In genomic region chr1:111247125-111247838, GRCh38 we compare ENCODE assay signal across 30 cellular contexts. TPM values are rescaled to one million over a fixed set of nuclear protein-coding genes. Genes with fewer than 3 reads are reported as not detected.
A peak's percentile ranks its signal among the peaks of the same experiment; 100 is the strongest.
DNase-seq lines count a peak whose midpoint lies in the region; ATAC-seq, FAIRE-seq and TF ChIP-seq lines count a peak whose summit lies in the region.
"Had no signal": no experiment of that assay in that cellular context is flagged by ENCODE, and none has a peak within 500 bp of the region (broad histone marks: within the 10 kb centered on the region; RNA-seq: fewer than 3 reads in every experiment).

No MANE protein-coding gene starts in this region.

- TF ChIP-seq CTCF in HepG2 (CRISPR knock-in tag; IDR thresholded peaks at IDR 0.05) (no peak), right lobe of liver (IDR thresholded peaks at IDR 0.05) (no peak), neural crest cell (conservative IDR thresholded peaks at IDR 0.05) (no peak), upper lobe of right lung (IDR thresholded peaks at IDR 0.05) (no peak)

- FAIRE-seq in HepG2 (lab: Jason Lieb, UNC): no peak
- FAIRE-seq: A549, GM12878, GM12892, GM18507 had no signal

- TF ChIP-seq EP300 in HepG2 (IDR thresholded peaks at IDR 0.05; ENCODE audit: low read depth in 2 of 2, low read length in 2 of 2): peak in 1 of 2 experiments; percentile 66; a peak in 2 of 4 replicates
- TF ChIP-seq EP300 in HepG2 (CRISPR knock-in tag; IDR thresholded peaks at IDR 0.05; ENCODE audit: borderline replicate concordance): no peak

- TF ChIP-seq RAD21 in HepG2 (CRISPR knock-in tag; IDR thresholded peaks at IDR 0.05): no peak

- H3K36me3 ChIP-seq in HepG2 (replicated peaks in 1 of 2; ENCODE audit: control insufficient read depth in 1 of 2, insufficient read depth in 2 of 2, low read length in 2 of 2): no peaks in the 10 kb centered on the region
- H3K36me3 ChIP-seq in right lobe of liver: no peaks in the 10 kb centered on the region
- H3K36me3 ChIP-seq in upper lobe of right lung: no peaks in the 10 kb centered on the region
- H3K36me3 ChIP-seq: BE2C, BLaER1 had no signal

- no peaks in the 10 kb centered on the region for H3K9me3 ChIP-seq in HepG2 (ENCODE audit: low read length)
- H3K9me3 ChIP-seq in right lobe of liver: no peaks in the 10 kb centered on the region
- no peaks in the 10 kb centered on the region for H3K9me3 ChIP-seq in upper lobe of right lung
- H3K9me3 ChIP-seq: A549, BE2C, BLaER1 had no signal

- no peaks in the 10 kb centered on the region for H3K79me2 ChIP-seq in HepG2 (ENCODE audit: insufficient read depth, low read length)

- peaks cover 28% of the 10 kb centered on the region for H3K4me1 Mint-ChIP-seq in neural crest cell
- peaks cover 2 to 5% of the 10 kb centered on the region in 2 donors for H3K4me1 Mint-ChIP-seq in stimulated activated naive B cell treated with anti-CD40 and anti-IgM and Interleukin-4, amounts not matched to agents 10 μg/mL and 1 μg/mL and 100 μg/mL, for 72 hours
- H3K4me1 Mint-ChIP-seq: CD14-positive monocyte had no signal

- peak overlapping the region; percentile 21; the same call in 1 of the 2 replicates for H3K9ac ChIP-seq in HepG2 (ENCODE audit: insufficient read depth, low read depth, low read length)
- H3K9ac ChIP-seq: BLaER1 had no signal

- H3K27me3 ChIP-seq in HepG2 (ENCODE audit: control insufficient read depth in 1 of 2, insufficient read depth in 2 of 2, low read length in 2 of 2) (no peaks in the 10 kb centered on the region), right lobe of liver (no peaks in the 10 kb centered on the region), upper lobe of right lung (no peaks in the 10 kb centered on the region)
- H3K27me3 ChIP-seq: BLaER1 had no signal

- peak overlapping the region; percentile 47 for H3K4me2 ChIP-seq in HepG2 (ENCODE audit: low read depth, low read length)
- H3K4me2 ChIP-seq: A549, BLaER1 had no signal

- no peaks in the 10 kb centered on the region for H4K20me1 ChIP-seq in HepG2 (ENCODE audit: insufficient read depth, low read length)
- H4K20me1 ChIP-seq: BLaER1 had no signal

- H3K27me3 Mint-ChIP-seq in neural crest cell (ENCODE audit: low read depth): no peaks in the 10 kb centered on the region
- H3K27me3 Mint-ChIP-seq in stimulated activated naive B cell treated with anti-CD40 and anti-IgM and Interleukin-4, amounts not matched to agents 10 μg/mL and 1 μg/mL and 100 μg/mL, for 72 hours: peaks cover 0 to 5% of the 10 kb centered on the region in 2 donors
- H3K27me3 Mint-ChIP-seq: CD4-positive, alpha-beta memory T cell; CD4-positive, CD25-positive, alpha-beta regulatory T cell; CD8-positive, alpha-beta memory T cell had no signal

- intact Hi-C loops in HepG2 (cut with micrococcal nuclease; ENCODE audit: unreplicated experiment) (no loop called here), right lobe of liver (cut with DNase I) (no loop called here), upper lobe of right lung (cut with DNase I) (no loop called here)

- in situ Hi-C loops in HepG2 (cut with HindIII; ENCODE audit: extremely low pct_ligation_motif_present, low pct_unique_long_range_greater_than_20kb): no loop called here

- H2AFZ ChIP-seq in HepG2 (ENCODE audit: low read length): no peak overlapping the region

- DNase-seq in HepG2 (ENCODE audit: low spot score) (peak; percentile 53), right lobe of liver (no peak), neural crest cell (ENCODE audit: low read depth, low spot score) (no peak), upper lobe of right lung (no peak)
- no peak for DNase-seq in stimulated activated naive B cell treated with anti-CD40 and anti-IgM and Interleukin-4, amounts not matched to agents 10 μg/mL and 1 μg/mL and 100 μg/mL, for 72 hours
- DNase-seq: AML-193; BE2C; C1 segment of cervical spinal cord; CD4-positive, alpha-beta memory T cell; CD4-positive, CD25-positive, alpha-beta regulatory T cell; CD8-positive, alpha-beta memory T cell; COR-L47; DMS 273 treated with DMSO at 0.1 percent for 48 hours; DMS153; DMS53; DMS79; DND-41; EL; GDM1 had no signal

- H3K4me3 ChIP-seq in HepG2 (replicated peaks in 1 of 3; ENCODE audit: insufficient read depth in 1 of 3, low read depth in 2 of 3, low read length in 3 of 3) (no peak overlapping the region), right lobe of liver (no peak overlapping the region), upper lobe of right lung (no peak overlapping the region)
- H3K4me3 ChIP-seq: A549, BLaER1, GM12878 had no signal

- CTCF ChIA-PET in HepG2 (lab: Yijun Ruan, JAX; ENCODE audit: low intra/inter-chr PET ratio, low total read pairs): no interaction called here

- peak overlapping the region; percentile 53 for H3K27ac Mint-ChIP-seq in neural crest cell (ENCODE audit: unreplicated experiment)
- H3K27ac Mint-ChIP-seq in stimulated activated naive B cell treated with anti-CD40 and anti-IgM and Interleukin-4, amounts not matched to agents 10 μg/mL and 1 μg/mL and 100 μg/mL, for 72 hours: peak overlapping the region; percentile 10
- H3K27ac Mint-ChIP-seq: CD14-positive monocyte had no signal

- no peak for TF ChIP-seq POLR2A in HepG2 (IDR thresholded peaks at IDR 0.05; ENCODE audit: insufficient read depth in 1 of 2, low read depth in 2 of 2, low read length in 2 of 2)
- TF ChIP-seq POLR2A in right lobe of liver (IDR thresholded peaks at IDR 0.05): no peak

- 24% methylated on average over 5 of the region's 5 CpGs for WGBS in HepG2 (ENCODE audit: low lambda C conversion rate)
- 73% methylated on average over 5 of the region's 5 CpGs for WGBS in right lobe of liver (ENCODE audit: insufficient coverage, low coverage, low lambda C conversion rate, missing lambda C conversion rate)

- peak; percentile 47 for ATAC-seq in HepG2
- no peak for ATAC-seq in right lobe of liver
- ATAC-seq in stimulated activated naive B cell treated with anti-CD40 and anti-IgM and Interleukin-4, amounts not matched to agents 10 μg/mL and 1 μg/mL and 100 μg/mL, for 72 hours (replicated peaks): no peak
- no peak for ATAC-seq in upper lobe of right lung
- no peak for ATAC-seq in HG03469 (IDR thresholded peaks at IDR 0.05; ENCODE audit: unreplicated experiment)
- ATAC-seq: A549, GM12878 had no signal

- POLR2A ChIA-PET in HepG2 (lab: Yijun Ruan, JAX): interaction anchor here (1.2 kb wide), 1 partner anchor 9 kb away, joined by 4 read pairs; no protein-coding TSS in a partner anchor

- peaks cover 3% of the 10 kb centered on the region for H3K9me3 Mint-ChIP-seq in neural crest cell
- H3K9me3 Mint-ChIP-seq in stimulated activated naive B cell treated with anti-CD40 and anti-IgM and Interleukin-4, amounts not matched to agents 10 μg/mL and 1 μg/mL and 100 μg/mL, for 72 hours: no peaks in the 10 kb centered on the region
- H3K9me3 Mint-ChIP-seq: CD4-positive, alpha-beta memory T cell; CD4-positive, CD25-positive, alpha-beta regulatory T cell; CD8-positive, alpha-beta memory T cell had no signal

- H3K27ac ChIP-seq in HepG2 (ENCODE audit: extremely low read length, insufficient read depth, low read length): peak overlapping the region; percentile 56
- H3K27ac ChIP-seq in right lobe of liver: no peak overlapping the region
- no peak overlapping the region for H3K27ac ChIP-seq in upper lobe of right lung
- H3K27ac ChIP-seq: 22Rv1, A549, BLaER1 had no signal

- H3K4me1 ChIP-seq in HepG2 (ENCODE audit: insufficient read depth, low read length) (peaks cover 98% of the 10 kb centered on the region), right lobe of liver (no peaks in the 10 kb centered on the region), upper lobe of right lung (no peaks in the 10 kb centered on the region)
- H3K4me1 ChIP-seq: A549, BE2C, BLaER1 had no signal

- no TSS peak for BruUV-seq in HepG2 (replicated peaks; lab: Mats Ljungman, UMichigan)

- no peaks in the 10 kb centered on the region for H3K36me3 Mint-ChIP-seq in neural crest cell (ENCODE audit: low read depth)
- H3K36me3 Mint-ChIP-seq in stimulated activated naive B cell treated with anti-CD40 and anti-IgM and Interleukin-4, amounts not matched to agents 10 μg/mL and 1 μg/mL and 100 μg/mL, for 72 hours: peaks cover 7 to 14% of the 10 kb centered on the region in 2 donors
- H3K36me3 Mint-ChIP-seq: CD14-positive monocyte had no signal

- H3K4me3 Mint-ChIP-seq in neural crest cell: no peak overlapping the region
- no peak overlapping the region for H3K4me3 Mint-ChIP-seq in stimulated activated naive B cell treated with anti-CD40 and anti-IgM and Interleukin-4, amounts not matched to agents 10 μg/mL and 1 μg/mL and 100 μg/mL, for 72 hours
- H3K4me3 Mint-ChIP-seq: CD14-positive monocyte; CD4-positive, alpha-beta memory T cell; CD4-positive, CD25-positive, alpha-beta regulatory T cell; CD8-positive, alpha-beta memory T cell had no signal

RNA-seq across cellular contexts. Expression of gene CHI3L2, which starts 19.8 kb away (rescaled TPM):
- total RNA-seq in HepG2 (2016; rRNA removed; fragmentation: Illumina TruSeq; extraction: Trizol): 1.7 and 1.9 TPM in 2 replicates
- 1.5 and 2.1 TPM in 2 replicates for total RNA-seq in HepG2 (2016; cell fraction: cytosol; rRNA removed; fragmentation: Illumina TruSeq; extraction: Trizol; ENCODE audit: low read depth)
- 1.5 and 1.6 TPM in 2 replicates for total RNA-seq in HepG2 (2016; cell fraction: insoluble cytoplasmic fraction; rRNA removed; fragmentation: Illumina TruSeq; extraction: Trizol)
- 1.7 and 2.0 TPM in 2 replicates for total RNA-seq in HepG2 (2016; cell fraction: membrane; rRNA removed; fragmentation: Illumina TruSeq; extraction: Trizol)
- total RNA-seq in HepG2 (2016; cell fraction: nucleus; rRNA removed; fragmentation: Illumina TruSeq; extraction: Trizol): 0.90 and 1.4 TPM in 2 replicates
- 0.46 and 0.65 TPM in 2 replicates for polyA plus RNA-seq in HepG2 (2011; rRNA removed)
- 0.44 and 0.51 TPM in 2 replicates for polyA plus RNA-seq in HepG2 (2011; cell fraction: cytosol; rRNA removed)
- polyA plus RNA-seq in HepG2 (2011; cell fraction: nucleus; rRNA removed): 0.13 and 0.55 TPM in 2 replicates
- 0.35 and 0.46 TPM in 2 replicates for polyA plus RNA-seq in HepG2 (2012)
- polyA plus RNA-seq in HepG2 (2016; cell fraction: cytosol; fragmentation: Illumina TruSeq; extraction: Trizol; ENCODE audit: low read depth): 0.80 and 1.0 TPM in 2 replicates
- 1.2 and 1.8 TPM in 2 replicates for polyA plus RNA-seq in HepG2 (2016; cell fraction: insoluble cytoplasmic fraction; fragmentation: Illumina TruSeq; extraction: Trizol; ENCODE audit: low read depth)
- polyA plus RNA-seq in HepG2 (2016; cell fraction: membrane; fragmentation: Illumina TruSeq; extraction: Trizol; ENCODE audit: low read depth): 1.1 and 1.5 TPM in 2 replicates
- 2.6 and 3.9 TPM in 2 replicates for polyA plus RNA-seq in HepG2 (2016; cell fraction: nucleus; fragmentation: Illumina TruSeq; extraction: Trizol; ENCODE audit: insufficient read depth, low read depth)
- not detected in 2 replicates for polyA minus RNA-seq in HepG2 (2011; rRNA and poly(A)+ RNA removed; ENCODE audit: low replicate concordance)
- polyA minus RNA-seq in HepG2 (2011; cell fraction: cytosol; rRNA and poly(A)+ RNA removed): not detected in 2 replicates
- 1.2 and 1.3 TPM in 2 replicates for polyA minus RNA-seq in HepG2 (2011; cell fraction: nucleus; rRNA and poly(A)+ RNA removed)
- total RNA-seq in right lobe of liver: under 1 TPM in 5 of 6 experiments, not detected in 1; 0.15 to 0.58 (median 0.26) TPM
- total RNA-seq in neural crest cell: not detected in 2 replicates
- 50.3 TPM for total RNA-seq in upper lobe of right lung
- total RNA-seq: G401 had no signal

RNA-seq across cellular contexts. Expression of gene CHIA, which starts 43.4 kb away (rescaled TPM):
- total RNA-seq in HepG2 (2016; rRNA removed; fragmentation: Illumina TruSeq; extraction: Trizol) (not detected in 2 replicates), right lobe of liver (not detected), neural crest cell (not detected in 2 replicates), upper lobe of right lung (6.3 TPM)
- total RNA-seq in HepG2 (2016; cell fraction: cytosol; rRNA removed; fragmentation: Illumina TruSeq; extraction: Trizol; ENCODE audit: low read depth): not detected in 2 replicates
- total RNA-seq in HepG2 (2016; cell fraction: insoluble cytoplasmic fraction; rRNA removed; fragmentation: Illumina TruSeq; extraction: Trizol): not detected in 2 replicates
- total RNA-seq in HepG2 (2016; cell fraction: membrane; rRNA removed; fragmentation: Illumina TruSeq; extraction: Trizol): not detected in 2 replicates
- total RNA-seq in HepG2 (2016; cell fraction: nucleus; rRNA removed; fragmentation: Illumina TruSeq; extraction: Trizol): not detected in 2 replicates
- not detected in 2 replicates for polyA plus RNA-seq in HepG2 (2011; rRNA removed)
- polyA plus RNA-seq in HepG2 (2011; cell fraction: cytosol; rRNA removed): not detected in 2 replicates
- polyA plus RNA-seq in HepG2 (2011; cell fraction: nucleus; rRNA removed): not detected in 2 replicates
- polyA plus RNA-seq in HepG2 (2012): not detected in 2 replicates
- polyA plus RNA-seq in HepG2 (2016; cell fraction: cytosol; fragmentation: Illumina TruSeq; extraction: Trizol; ENCODE audit: low read depth): not detected in 2 replicates
- not detected in 2 replicates for polyA plus RNA-seq in HepG2 (2016; cell fraction: insoluble cytoplasmic fraction; fragmentation: Illumina TruSeq; extraction: Trizol; ENCODE audit: low read depth)
- polyA plus RNA-seq in HepG2 (2016; cell fraction: membrane; fragmentation: Illumina TruSeq; extraction: Trizol; ENCODE audit: low read depth): not detected in 2 replicates
- not detected in 2 replicates for polyA plus RNA-seq in HepG2 (2016; cell fraction: nucleus; fragmentation: Illumina TruSeq; extraction: Trizol; ENCODE audit: insufficient read depth, low read depth)
- polyA minus RNA-seq in HepG2 (2011; rRNA and poly(A)+ RNA removed; ENCODE audit: low replicate concordance): not detected in 2 replicates
- not detected in 2 replicates for polyA minus RNA-seq in HepG2 (2011; cell fraction: cytosol; rRNA and poly(A)+ RNA removed)
- polyA minus RNA-seq in HepG2 (2011; cell fraction: nucleus; rRNA and poly(A)+ RNA removed): not detected in 2 replicates
- total RNA-seq: A172; CD4-positive, alpha-beta memory T cell; CD4-positive, CD25-positive, alpha-beta regulatory T cell; CD8-positive, alpha-beta memory T cell; Daoy; G401; GM12878 had no signal
- polyA plus RNA-seq: A549; CD14-positive monocyte; CD4-positive, alpha-beta memory T cell; CD4-positive, CD25-positive, alpha-beta regulatory T cell; CD8-positive, alpha-beta memory T cell had no signal

RNA-seq across cellular contexts. Expression of gene DENND2D, which starts 46.8 kb away (rescaled TPM):
- total RNA-seq in HepG2 (2016; rRNA removed; fragmentation: Illumina TruSeq; extraction: Trizol) (0.04 TPM in 1 of 2 replicates, not detected in the other), right lobe of liver (10 to 100 TPM in 5 of 6 experiments, 1 to 10 TPM in 1; 9.6 to 18.6 (median 13.9) TPM), neural crest cell (not detected in 2 replicates), upper lobe of right lung (78.2 TPM)
- not detected in 2 replicates for total RNA-seq in HepG2 (2016; cell fraction: cytosol; rRNA removed; fragmentation: Illumina TruSeq; extraction: Trizol; ENCODE audit: low read depth)
- total RNA-seq in HepG2 (2016; cell fraction: insoluble cytoplasmic fraction; rRNA removed; fragmentation: Illumina TruSeq; extraction: Trizol): not detected in 2 replicates
- not detected in 2 replicates for total RNA-seq in HepG2 (2016; cell fraction: membrane; rRNA removed; fragmentation: Illumina TruSeq; extraction: Trizol)
- not detected in 2 replicates for total RNA-seq in HepG2 (2016; cell fraction: nucleus; rRNA removed; fragmentation: Illumina TruSeq; extraction: Trizol)
- not detected in 2 replicates for polyA plus RNA-seq in HepG2 (2011; rRNA removed)
- polyA plus RNA-seq in HepG2 (2011; cell fraction: cytosol; rRNA removed): 0.01 TPM in 1 of 2 replicates, not detected in the other
- polyA plus RNA-seq in HepG2 (2011; cell fraction: nucleus; rRNA removed): 0.36 TPM in 1 of 2 replicates, not detected in the other
- 0.07 TPM in 1 of 2 replicates, not detected in the other for polyA plus RNA-seq in HepG2 (2012)
- not detected in 2 replicates for polyA plus RNA-seq in HepG2 (2016; cell fraction: cytosol; fragmentation: Illumina TruSeq; extraction: Trizol; ENCODE audit: low read depth)
- not detected in 2 replicates for polyA plus RNA-seq in HepG2 (2016; cell fraction: insoluble cytoplasmic fraction; fragmentation: Illumina TruSeq; extraction: Trizol; ENCODE audit: low read depth)
- not detected in 2 replicates for polyA plus RNA-seq in HepG2 (2016; cell fraction: membrane; fragmentation: Illumina TruSeq; extraction: Trizol; ENCODE audit: low read depth)
- polyA plus RNA-seq in HepG2 (2016; cell fraction: nucleus; fragmentation: Illumina TruSeq; extraction: Trizol; ENCODE audit: insufficient read depth, low read depth): not detected in 2 replicates
- polyA minus RNA-seq in HepG2 (2011; rRNA and poly(A)+ RNA removed; ENCODE audit: low replicate concordance): 12.7 TPM in 1 of 2 replicates, not detected in the other
- polyA minus RNA-seq in HepG2 (2011; cell fraction: cytosol; rRNA and poly(A)+ RNA removed): not detected in 2 replicates
- polyA minus RNA-seq in HepG2 (2011; cell fraction: nucleus; rRNA and poly(A)+ RNA removed): 0.50 TPM in 1 of 2 replicates, not detected in the other
- total RNA-seq: G401 had no signal

Comparison
In these comparisons a context has a peak if more than half of its experiments do, and no peak if none do; other contexts are left out.
1. RNA of gene DENND2D, which starts 46.8 kb away (total RNA-seq): 78.2 TPM in upper lobe of right lung (single experiment) and 9.6 to 18.6 TPM in right lobe of liver; 0.04 TPM in HepG2 and not detected in neural crest cell; every median in the first group is over 4 times any median in the second.
2. RNA of gene CHI3L2, which starts 19.8 kb away (total RNA-seq): 50.3 TPM in upper lobe of right lung (single experiment); 0.90 to 2.1 TPM in HepG2, 0.15 to 0.58 TPM in right lobe of liver and not detected in neural crest cell; every median in the first group is over 10 times any median in the second.